In genomic region chr17:39913989-39914388, GRCh38 we compare ENCODE assay signal across 21 cellular contexts. TPM values are rescaled to one million over a fixed set of nuclear protein-coding genes. Genes with fewer than 3 reads are reported as not detected.
DNase-seq lines count a peak whose midpoint lies in the region; ATAC-seq, FAIRE-seq and TF ChIP-seq lines count a peak whose summit lies in the region.
"Had no signal": no experiment of that assay in that cellular context is flagged by ENCODE, and none has a peak within 500 bp of the region (broad histone marks: within the 10 kb centered on the region; RNA-seq: fewer than 3 reads in every experiment).

No MANE protein-coding gene starts in this region.

- H4K20me1 ChIP-seq in HepG2 (ENCODE audit: insufficient read depth, low read length), result no peaks in the 10 kb centered on the region
- H4K20me1 ChIP-seq: BLaER1 had no signal

- H3K4me1 ChIP-seq in HepG2 (ENCODE audit: insufficient read depth, low read length) (peaks cover 56% of the 10 kb centered on the region), psoas muscle (no peaks in the 10 kb centered on the region)

- peak overlapping the region; percentile 59 for H3K27ac Mint-ChIP-seq in activated CD4-positive, alpha-beta T cell treated with anti-CD3 and anti-CD28 coated beads, Interleukin-2, amount 10 ng/mL, durations not matched to agents 24 days and 14 days
- H3K27ac Mint-ChIP-seq in stimulated activated naive CD8-positive, alpha-beta T cell treated with anti-CD3 and anti-CD28 coated beads, Interleukin-15, Interleukin-2, amounts not matched to agents 100 ng/mL and 50 ng/mL, for 24 hours, result peak overlapping the region; percentile 28
- H3K27ac Mint-ChIP-seq: H9 had no signal

- H3K4me2 ChIP-seq in HepG2 (ENCODE audit: low read depth, low read length), result 0 out of 2 replicates have a peak overlapping the region, but pooled peaks have one; percentile 1
- H3K4me2 ChIP-seq: BLaER1 had no signal

- TF ChIP-seq CTCF in HepG2 (CRISPR knock-in tag; IDR thresholded peaks at IDR 0.05) (no peak), psoas muscle (IDR thresholded peaks at IDR 0.05) (no peak), GM13976 (IDR thresholded peaks at IDR 0.05; ENCODE audit: borderline replicate concordance, control extremely low read depth, extremely low read depth, insufficient read depth, missing control alignments) (no peak)

- H2AFZ ChIP-seq in HepG2 (ENCODE audit: low read length), result no peak overlapping the region

- DNase-seq in activated CD4-positive, alpha-beta T cell treated with anti-CD3 and anti-CD28 coated beads, Interleukin-2, amount 10 ng/mL, durations not matched to agents 24 days and 14 days, result no peak
- DNase-seq in activated CD4-positive, alpha-beta T cell treated with anti-CD3 and anti-CD28 coated beads, Interleukin-2, amount 50 U/mL, for 1 hour, result no peak
- no peak for DNase-seq in stimulated activated naive CD8-positive, alpha-beta T cell treated with anti-CD3 and anti-CD28 coated beads, Interleukin-15, Interleukin-2, amounts not matched to agents 100 U/mL and 50 U/mL, for 24 hours
- no peak for DNase-seq in HepG2 (ENCODE audit: low spot score)
- no peak for DNase-seq in psoas muscle
- no peak for DNase-seq in GM13976 (ENCODE audit: low spot score)
- DNase-seq: 8988T; CD4-positive, alpha-beta memory T cell; DMS153; DMS79; GDM1; H9 had no signal

- H3K4me3 ChIP-seq in HepG2 (replicated peaks in 1 of 3; ENCODE audit: insufficient read depth in 1 of 3, low read depth in 2 of 3, low read length in 3 of 3) (no peak overlapping the region), psoas muscle (no peak overlapping the region)
- H3K4me3 ChIP-seq: BLaER1 had no signal

- CTCF ChIA-PET in HepG2 (lab: Yijun Ruan, JAX; ENCODE audit: low intra/inter-chr PET ratio, low total read pairs), result no interaction called here

- POLR2A ChIA-PET in HepG2 (lab: Yijun Ruan, JAX), result no interaction called here

- BruUV-seq in HepG2 (replicated peaks; lab: Mats Ljungman, UMichigan), result no TSS peak

- peaks cover 22% of the 10 kb centered on the region for H3K4me1 Mint-ChIP-seq in activated CD4-positive, alpha-beta T cell treated with anti-CD3 and anti-CD28 coated beads, Interleukin-2, amount 10 ng/mL, durations not matched to agents 24 days and 14 days
- H3K4me1 Mint-ChIP-seq in stimulated activated naive CD8-positive, alpha-beta T cell treated with anti-CD3 and anti-CD28 coated beads, Interleukin-15, Interleukin-2, amounts not matched to agents 100 ng/mL and 50 ng/mL, for 24 hours (ENCODE audit: low read depth), result peaks cover 26% of the 10 kb centered on the region
- H3K4me1 Mint-ChIP-seq: CD14-positive monocyte had no signal

- H3K9me3 Mint-ChIP-seq in activated CD4-positive, alpha-beta T cell treated with anti-CD3 and anti-CD28 coated beads, Interleukin-2, amount 10 ng/mL, durations not matched to agents 24 days and 14 days, result no peaks in the 10 kb centered on the region
- no peaks in the 10 kb centered on the region for H3K9me3 Mint-ChIP-seq in stimulated activated naive CD8-positive, alpha-beta T cell treated with anti-CD3 and anti-CD28 coated beads, Interleukin-15, Interleukin-2, amounts not matched to agents 100 ng/mL and 50 ng/mL, for 24 hours
- H3K9me3 Mint-ChIP-seq: CD14-positive monocyte; CD4-positive, alpha-beta memory T cell; H9 had no signal

- H3K36me3 ChIP-seq in HepG2 (replicated peaks in 1 of 2; ENCODE audit: control insufficient read depth in 1 of 2, insufficient read depth in 2 of 2, low read length in 2 of 2) (no peaks in the 10 kb centered on the region; a peak in 1 of 5 replicates), psoas muscle (ENCODE audit: insufficient read depth in 1 of 2, low read depth in 1 of 2) (peaks cover 3 to 35% of the 10 kb centered on the region in 2 donors)

- in situ Hi-C loops in HepG2 (cut with HindIII; ENCODE audit: extremely low pct_ligation_motif_present, low pct_unique_long_range_greater_than_20kb), result no loop called here
- in situ Hi-C loops in GM13976 (cut with MboI; ENCODE audit: low sequenced_read_pairs, unreplicated experiment), result no loop called here

- TF ChIP-seq EP300 in HepG2 (IDR thresholded peaks at IDR 0.05; ENCODE audit: low read depth in 2 of 2, low read length in 2 of 2) (0 out of 4 replicates have a peak, but pooled peaks of 1 of the 2 experiments have one; percentile 31), HepG2 (CRISPR knock-in tag; IDR thresholded peaks at IDR 0.05; ENCODE audit: borderline replicate concordance) (no peak)

- no peaks in the 10 kb centered on the region for H3K27me3 Mint-ChIP-seq in activated CD4-positive, alpha-beta T cell treated with anti-CD3 and anti-CD28 coated beads, Interleukin-2, amount 10 ng/mL, durations not matched to agents 24 days and 14 days
- no peaks in the 10 kb centered on the region for H3K27me3 Mint-ChIP-seq in stimulated activated naive CD8-positive, alpha-beta T cell treated with anti-CD3 and anti-CD28 coated beads, Interleukin-15, Interleukin-2, amounts not matched to agents 100 ng/mL and 50 ng/mL, for 24 hours
- H3K27me3 Mint-ChIP-seq: CD4-positive, alpha-beta memory T cell had no signal

- FAIRE-seq in HepG2 (lab: Jason Lieb, UNC), result peak; percentile 78
- FAIRE-seq: GM19239, H1 had no signal

- no peak overlapping the region for H3K9ac ChIP-seq in HepG2 (ENCODE audit: insufficient read depth, low read depth, low read length)
- H3K9ac ChIP-seq: BLaER1 had no signal

- H3K79me2 ChIP-seq in HepG2 (ENCODE audit: insufficient read depth, low read length), result no peaks in the 10 kb centered on the region

- no peaks in the 10 kb centered on the region for H3K27me3 ChIP-seq in HepG2 (ENCODE audit: control insufficient read depth in 1 of 2, insufficient read depth in 2 of 2, low read length in 2 of 2)
- no peaks in the 10 kb centered on the region for H3K27me3 ChIP-seq in psoas muscle (ENCODE audit: insufficient read depth in 3 of 3, low read length in 2 of 3)
- H3K27me3 ChIP-seq: BLaER1 had no signal

- H3K27ac ChIP-seq in HepG2 (ENCODE audit: extremely low read length, insufficient read depth, low read length), result no peak overlapping the region
- no peak overlapping the region for H3K27ac ChIP-seq in psoas muscle
- H3K27ac ChIP-seq: BLaER1 had no signal

- H3K36me3 Mint-ChIP-seq in activated CD4-positive, alpha-beta T cell treated with anti-CD3 and anti-CD28 coated beads, Interleukin-2, amount 10 ng/mL, durations not matched to agents 24 days and 14 days (ENCODE audit: low read depth), result peaks cover 62% of the 10 kb centered on the region
- H3K36me3 Mint-ChIP-seq in stimulated activated naive CD8-positive, alpha-beta T cell treated with anti-CD3 and anti-CD28 coated beads, Interleukin-15, Interleukin-2, amounts not matched to agents 100 ng/mL and 50 ng/mL, for 24 hours (ENCODE audit: low read depth), result peaks cover 42% of the 10 kb centered on the region

- no peak for TF ChIP-seq RAD21 in HepG2 (CRISPR knock-in tag; IDR thresholded peaks at IDR 0.05)

- H3K9me3 ChIP-seq in HepG2 (ENCODE audit: low read length) (no peaks in the 10 kb centered on the region), psoas muscle (no peaks in the 10 kb centered on the region)
- H3K9me3 ChIP-seq: BLaER1 had no signal

- 33% methylated on average over 3 of the region's 3 CpGs for WGBS in HepG2 (ENCODE audit: low lambda C conversion rate)
- 91 to 96% (median 92%) methylated on average over 3 of the region's 3 CpGs for WGBS in psoas muscle, 3 donors

- no peak for ATAC-seq in stimulated activated naive CD8-positive, alpha-beta T cell treated with anti-CD3 and anti-CD28 coated beads, Interleukin-15, Interleukin-2, amounts not matched to agents 100 U/mL and 50 U/mL, for 24 hours
- ATAC-seq in HepG2, result no peak
- no peak for ATAC-seq in psoas muscle
- ATAC-seq in GM18517 (IDR thresholded peaks at IDR 0.05; ENCODE audit: unreplicated experiment), result no peak

- H3K4me3 Mint-ChIP-seq in activated CD4-positive, alpha-beta T cell treated with anti-CD3 and anti-CD28 coated beads, Interleukin-2, amount 10 ng/mL, durations not matched to agents 24 days and 14 days, result no peak overlapping the region
- H3K4me3 Mint-ChIP-seq in stimulated activated naive CD8-positive, alpha-beta T cell treated with anti-CD3 and anti-CD28 coated beads, Interleukin-15, Interleukin-2, amounts not matched to agents 100 ng/mL and 50 ng/mL, for 24 hours, result no peak overlapping the region
- H3K4me3 Mint-ChIP-seq: CD14-positive monocyte; CD4-positive, alpha-beta memory T cell; H9 had no signal

- intact Hi-C loops in activated CD4-positive, alpha-beta T cell treated with anti-CD3 and anti-CD28 coated beads, Interleukin-2, amount 10 ng/mL, durations not matched to agents 24 days and 14 days (cut with micrococcal nuclease), result no loop called here
- intact Hi-C loops in HepG2 (cut with micrococcal nuclease; ENCODE audit: unreplicated experiment), result no loop called here
- intact Hi-C loops in psoas muscle (cut with DNase I), result loop anchor here in 1 of 2 donors (2.0 kb wide), 1 partner anchor 71 kb away; no protein-coding TSS in a partner anchor

- TF ChIP-seq POLR2A in HepG2 (IDR thresholded peaks at IDR 0.05; ENCODE audit: insufficient read depth in 1 of 2, low read depth in 2 of 2, low read length in 2 of 2), result no peak

RNA-seq across cellular contexts. Expression of gene GSDMB, which starts 4.4 kb away (rescaled TPM):
- 22.1 and 22.7 TPM in 2 replicates for total RNA-seq in activated CD4-positive, alpha-beta T cell treated with anti-CD3 and anti-CD28 coated beads, Interleukin-2, amount 10 ng/mL, durations not matched to agents 24 days and 14 days
- total RNA-seq in HepG2 (2016; rRNA removed; fragmentation: Illumina TruSeq; extraction: Trizol) (0.70 and 3.3 TPM in 2 replicates), psoas muscle (1 to 10 TPM in 1 of 4 donors, under 1 TPM in 3; 0.54 to 3.6 (median 0.93) TPM)
- total RNA-seq in HepG2 (2016; cell fraction: cytosol; rRNA removed; fragmentation: Illumina TruSeq; extraction: Trizol; ENCODE audit: low read depth), result 0.44 and 0.51 TPM in 2 replicates
- total RNA-seq in HepG2 (2016; cell fraction: insoluble cytoplasmic fraction; rRNA removed; fragmentation: Illumina TruSeq; extraction: Trizol), result 0.76 and 2.9 TPM in 2 replicates
- total RNA-seq in HepG2 (2016; cell fraction: membrane; rRNA removed; fragmentation: Illumina TruSeq; extraction: Trizol), result 0.31 and 0.62 TPM in 2 replicates
- total RNA-seq in HepG2 (2016; cell fraction: nucleus; rRNA removed; fragmentation: Illumina TruSeq; extraction: Trizol), result 8.3 and 9.3 TPM in 2 replicates
- polyA plus RNA-seq in HepG2 (2011; rRNA removed) (30.4 and 39.4 TPM in 2 replicates), psoas muscle (1 to 10 TPM in 1 of 3 donors, under 1 TPM in 2; 0.77 to 1.1 (median 1.00) TPM)
- 3.7 and 4.3 TPM in 2 replicates for polyA plus RNA-seq in HepG2 (2011; cell fraction: cytosol; rRNA removed)
- polyA plus RNA-seq in HepG2 (2011; cell fraction: nucleus; rRNA removed), result 140 and 180 TPM in 2 replicates
- polyA plus RNA-seq in HepG2 (2012), result 36.5 and 54.8 TPM in 2 replicates
- polyA plus RNA-seq in HepG2 (2016; cell fraction: cytosol; fragmentation: Illumina TruSeq; extraction: Trizol; ENCODE audit: low read depth), result 0.33 and 0.52 TPM in 2 replicates
- 0.73 and 1.2 TPM in 2 replicates for polyA plus RNA-seq in HepG2 (2016; cell fraction: insoluble cytoplasmic fraction; fragmentation: Illumina TruSeq; extraction: Trizol; ENCODE audit: low read depth)
- 0.26 and 0.35 TPM in 2 replicates for polyA plus RNA-seq in HepG2 (2016; cell fraction: membrane; fragmentation: Illumina TruSeq; extraction: Trizol; ENCODE audit: low read depth)
- polyA plus RNA-seq in HepG2 (2016; cell fraction: nucleus; fragmentation: Illumina TruSeq; extraction: Trizol; ENCODE audit: insufficient read depth, low read depth), result 21.8 and 24.9 TPM in 2 replicates
- 4.9 and 23.3 TPM in 2 replicates for polyA minus RNA-seq in HepG2 (2011; rRNA and poly(A)+ RNA removed; ENCODE audit: low replicate concordance)
- 1.1 and 1.5 TPM in 2 replicates for polyA minus RNA-seq in HepG2 (2011; cell fraction: cytosol; rRNA and poly(A)+ RNA removed)
- polyA minus RNA-seq in HepG2 (2011; cell fraction: nucleus; rRNA and poly(A)+ RNA removed), result 42.0 and 56.2 TPM in 2 replicates
- polyA plus RNA-seq: CD14-positive monocyte had no signal

RNA-seq across cellular contexts. Expression of gene ORMDL3, which starts 13.4 kb away (rescaled TPM):
- 65.7 and 65.8 TPM in 2 replicates for total RNA-seq in activated CD4-positive, alpha-beta T cell treated with anti-CD3 and anti-CD28 coated beads, Interleukin-2, amount 10 ng/mL, durations not matched to agents 24 days and 14 days
- total RNA-seq in HepG2 (2016; rRNA removed; fragmentation: Illumina TruSeq; extraction: Trizol) (125 and 181 TPM in 2 replicates), psoas muscle (10 to 100 TPM; 16.9 to 25.1 (median 22.0) TPM)
- total RNA-seq in HepG2 (2016; cell fraction: cytosol; rRNA removed; fragmentation: Illumina TruSeq; extraction: Trizol; ENCODE audit: low read depth), result 52.8 and 58.2 TPM in 2 replicates
- 110 and 214 TPM in 2 replicates for total RNA-seq in HepG2 (2016; cell fraction: insoluble cytoplasmic fraction; rRNA removed; fragmentation: Illumina TruSeq; extraction: Trizol)
- total RNA-seq in HepG2 (2016; cell fraction: membrane; rRNA removed; fragmentation: Illumina TruSeq; extraction: Trizol), result 136 and 143 TPM in 2 replicates
- 112 and 134 TPM in 2 replicates for total RNA-seq in HepG2 (2016; cell fraction: nucleus; rRNA removed; fragmentation: Illumina TruSeq; extraction: Trizol)
- polyA plus RNA-seq in HepG2 (2011; rRNA removed) (384 and 546 TPM in 2 replicates), psoas muscle (10 to 100 TPM; 18.7 to 66.9 (median 23.6) TPM)
- 330 and 331 TPM in 2 replicates for polyA plus RNA-seq in HepG2 (2011; cell fraction: cytosol; rRNA removed)
- polyA plus RNA-seq in HepG2 (2011; cell fraction: nucleus; rRNA removed), result 319 and 431 TPM in 2 replicates
- polyA plus RNA-seq in HepG2 (2012), result 176 and 292 TPM in 2 replicates
- polyA plus RNA-seq in HepG2 (2016; cell fraction: cytosol; fragmentation: Illumina TruSeq; extraction: Trizol; ENCODE audit: low read depth), result 35.1 and 42.1 TPM in 2 replicates
- polyA plus RNA-seq in HepG2 (2016; cell fraction: insoluble cytoplasmic fraction; fragmentation: Illumina TruSeq; extraction: Trizol; ENCODE audit: low read depth), result 81.8 and 96.3 TPM in 2 replicates
- 72.9 and 81.6 TPM in 2 replicates for polyA plus RNA-seq in HepG2 (2016; cell fraction: membrane; fragmentation: Illumina TruSeq; extraction: Trizol; ENCODE audit: low read depth)
- 169 and 170 TPM in 2 replicates for polyA plus RNA-seq in HepG2 (2016; cell fraction: nucleus; fragmentation: Illumina TruSeq; extraction: Trizol; ENCODE audit: insufficient read depth, low read depth)
- polyA minus RNA-seq in HepG2 (2011; rRNA and poly(A)+ RNA removed; ENCODE audit: low replicate concordance), result 76.0 and 1,167 TPM in 2 replicates
- 115 and 192 TPM in 2 replicates for polyA minus RNA-seq in HepG2 (2011; cell fraction: cytosol; rRNA and poly(A)+ RNA removed)
- 79.2 and 94.6 TPM in 2 replicates for polyA minus RNA-seq in HepG2 (2011; cell fraction: nucleus; rRNA and poly(A)+ RNA removed)

RNA-seq across cellular contexts. Expression of gene LRRC3C, which starts 13.5 kb away (rescaled TPM):
- not detected in 2 replicates for total RNA-seq in activated CD4-positive, alpha-beta T cell treated with anti-CD3 and anti-CD28 coated beads, Interleukin-2, amount 10 ng/mL, durations not matched to agents 24 days and 14 days
- not detected in 2 replicates for total RNA-seq in HepG2 (2016; rRNA removed; fragmentation: Illumina TruSeq; extraction: Trizol)
- total RNA-seq in HepG2 (2016; cell fraction: cytosol; rRNA removed; fragmentation: Illumina TruSeq; extraction: Trizol; ENCODE audit: low read depth), result not detected in 2 replicates
- total RNA-seq in HepG2 (2016; cell fraction: insoluble cytoplasmic fraction; rRNA removed; fragmentation: Illumina TruSeq; extraction: Trizol), result not detected in 2 replicates
- not detected in 2 replicates for total RNA-seq in HepG2 (2016; cell fraction: membrane; rRNA removed; fragmentation: Illumina TruSeq; extraction: Trizol)
- not detected in 2 replicates for total RNA-seq in HepG2 (2016; cell fraction: nucleus; rRNA removed; fragmentation: Illumina TruSeq; extraction: Trizol)
- 0.10 and 0.17 TPM in 2 replicates for polyA plus RNA-seq in HepG2 (2011; rRNA removed)
- 0.11 TPM in 1 of 2 replicates, not detected in the other for polyA plus RNA-seq in HepG2 (2011; cell fraction: cytosol; rRNA removed)
- not detected in 2 replicates for polyA plus RNA-seq in HepG2 (2011; cell fraction: nucleus; rRNA removed)
- not detected in 2 replicates for polyA plus RNA-seq in HepG2 (2012)
- polyA plus RNA-seq in HepG2 (2016; cell fraction: cytosol; fragmentation: Illumina TruSeq; extraction: Trizol; ENCODE audit: low read depth), result not detected in 2 replicates
- not detected in 2 replicates for polyA plus RNA-seq in HepG2 (2016; cell fraction: insoluble cytoplasmic fraction; fragmentation: Illumina TruSeq; extraction: Trizol; ENCODE audit: low read depth)
- polyA plus RNA-seq in HepG2 (2016; cell fraction: membrane; fragmentation: Illumina TruSeq; extraction: Trizol; ENCODE audit: low read depth), result not detected in 2 replicates
- polyA plus RNA-seq in HepG2 (2016; cell fraction: nucleus; fragmentation: Illumina TruSeq; extraction: Trizol; ENCODE audit: insufficient read depth, low read depth), result not detected in 2 replicates
- polyA minus RNA-seq in HepG2 (2011; rRNA and poly(A)+ RNA removed; ENCODE audit: low replicate concordance), result 0.24 TPM in 1 of 2 replicates, not detected in the other
- polyA minus RNA-seq in HepG2 (2011; cell fraction: cytosol; rRNA and poly(A)+ RNA removed), result not detected in 2 replicates
- not detected in 2 replicates for polyA minus RNA-seq in HepG2 (2011; cell fraction: nucleus; rRNA and poly(A)+ RNA removed)
- not detected for total RNA-seq in psoas muscle
- under 1 TPM in 1 of 3 donors, not detected in 2; 0.04 TPM for polyA plus RNA-seq in psoas muscle
- total RNA-seq: A673; CD4-positive, alpha-beta memory T cell; Daoy; H1; H9 had no signal
- polyA plus RNA-seq: AG04450; CD14-positive monocyte; CD4-positive, alpha-beta memory T cell; H1 had no signal

RNA-seq across cellular contexts. Expression of gene ZPBP2, which starts 46.0 kb away (rescaled TPM):
- total RNA-seq in activated CD4-positive, alpha-beta T cell treated with anti-CD3 and anti-CD28 coated beads, Interleukin-2, amount 10 ng/mL, durations not matched to agents 24 days and 14 days, result not detected in 2 replicates
- total RNA-seq in HepG2 (2016; rRNA removed; fragmentation: Illumina TruSeq; extraction: Trizol), result not detected in 2 replicates
- not detected in 2 replicates for total RNA-seq in HepG2 (2016; cell fraction: cytosol; rRNA removed; fragmentation: Illumina TruSeq; extraction: Trizol; ENCODE audit: low read depth)
- not detected in 2 replicates for total RNA-seq in HepG2 (2016; cell fraction: insoluble cytoplasmic fraction; rRNA removed; fragmentation: Illumina TruSeq; extraction: Trizol)
- not detected in 2 replicates for total RNA-seq in HepG2 (2016; cell fraction: membrane; rRNA removed; fragmentation: Illumina TruSeq; extraction: Trizol)
- not detected in 2 replicates for total RNA-seq in HepG2 (2016; cell fraction: nucleus; rRNA removed; fragmentation: Illumina TruSeq; extraction: Trizol)
- not detected in 2 replicates for polyA plus RNA-seq in HepG2 (2011; rRNA removed)
- polyA plus RNA-seq in HepG2 (2011; cell fraction: cytosol; rRNA removed), result not detected in 2 replicates
- not detected in 2 replicates for polyA plus RNA-seq in HepG2 (2011; cell fraction: nucleus; rRNA removed)
- not detected in 2 replicates for polyA plus RNA-seq in HepG2 (2012)
- polyA plus RNA-seq in HepG2 (2016; cell fraction: cytosol; fragmentation: Illumina TruSeq; extraction: Trizol; ENCODE audit: low read depth), result not detected in 2 replicates
- not detected in 2 replicates for polyA plus RNA-seq in HepG2 (2016; cell fraction: insoluble cytoplasmic fraction; fragmentation: Illumina TruSeq; extraction: Trizol; ENCODE audit: low read depth)
- polyA plus RNA-seq in HepG2 (2016; cell fraction: membrane; fragmentation: Illumina TruSeq; extraction: Trizol; ENCODE audit: low read depth), result not detected in 2 replicates
- not detected in 2 replicates for polyA plus RNA-seq in HepG2 (2016; cell fraction: nucleus; fragmentation: Illumina TruSeq; extraction: Trizol; ENCODE audit: insufficient read depth, low read depth)
- not detected in 2 replicates for polyA minus RNA-seq in HepG2 (2011; rRNA and poly(A)+ RNA removed; ENCODE audit: low replicate concordance)
- not detected in 2 replicates for polyA minus RNA-seq in HepG2 (2011; cell fraction: cytosol; rRNA and poly(A)+ RNA removed)
- polyA minus RNA-seq in HepG2 (2011; cell fraction: nucleus; rRNA and poly(A)+ RNA removed), result not detected in 2 replicates
- total RNA-seq in psoas muscle, result not detected
- not detected for polyA plus RNA-seq in psoas muscle
- total RNA-seq: A673, Daoy, H1, H9 had no signal
- polyA plus RNA-seq: AG04450, CD14-positive monocyte, H1 had no signal

RNA-seq across cellular contexts. Expression of gene GSDMA, which starts 48.8 kb away (rescaled TPM):
- 0.69 and 0.84 TPM in 2 replicates for total RNA-seq in activated CD4-positive, alpha-beta T cell treated with anti-CD3 and anti-CD28 coated beads, Interleukin-2, amount 10 ng/mL, durations not matched to agents 24 days and 14 days
- total RNA-seq in HepG2 (2016; rRNA removed; fragmentation: Illumina TruSeq; extraction: Trizol) (not detected in 2 replicates), psoas muscle (under 1 TPM in 2 of 4 donors, not detected in 2; 0.24 to 0.32 TPM)
- not detected in 2 replicates for total RNA-seq in HepG2 (2016; cell fraction: cytosol; rRNA removed; fragmentation: Illumina TruSeq; extraction: Trizol; ENCODE audit: low read depth)
- total RNA-seq in HepG2 (2016; cell fraction: insoluble cytoplasmic fraction; rRNA removed; fragmentation: Illumina TruSeq; extraction: Trizol), result not detected in 2 replicates
- total RNA-seq in HepG2 (2016; cell fraction: membrane; rRNA removed; fragmentation: Illumina TruSeq; extraction: Trizol), result not detected in 2 replicates
- not detected in 2 replicates for total RNA-seq in HepG2 (2016; cell fraction: nucleus; rRNA removed; fragmentation: Illumina TruSeq; extraction: Trizol)
- polyA plus RNA-seq in HepG2 (2011; rRNA removed) (0.07 TPM in 1 of 2 replicates, not detected in the other), psoas muscle (under 1 TPM in 2 of 3 donors, not detected in 1; 0.03 to 0.06 TPM)
- 0.08 TPM in 1 of 2 replicates, not detected in the other for polyA plus RNA-seq in HepG2 (2011; cell fraction: cytosol; rRNA removed)
- polyA plus RNA-seq in HepG2 (2011; cell fraction: nucleus; rRNA removed), result not detected in 2 replicates
- polyA plus RNA-seq in HepG2 (2012), result not detected in 2 replicates
- polyA plus RNA-seq in HepG2 (2016; cell fraction: cytosol; fragmentation: Illumina TruSeq; extraction: Trizol; ENCODE audit: low read depth), result not detected in 2 replicates
- not detected in 2 replicates for polyA plus RNA-seq in HepG2 (2016; cell fraction: insoluble cytoplasmic fraction; fragmentation: Illumina TruSeq; extraction: Trizol; ENCODE audit: low read depth)
- polyA plus RNA-seq in HepG2 (2016; cell fraction: membrane; fragmentation: Illumina TruSeq; extraction: Trizol; ENCODE audit: low read depth), result not detected in 2 replicates
- not detected in 2 replicates for polyA plus RNA-seq in HepG2 (2016; cell fraction: nucleus; fragmentation: Illumina TruSeq; extraction: Trizol; ENCODE audit: insufficient read depth, low read depth)
- not detected in 2 replicates for polyA minus RNA-seq in HepG2 (2011; rRNA and poly(A)+ RNA removed; ENCODE audit: low replicate concordance)
- not detected in 2 replicates for polyA minus RNA-seq in HepG2 (2011; cell fraction: cytosol; rRNA and poly(A)+ RNA removed)
- polyA minus RNA-seq in HepG2 (2011; cell fraction: nucleus; rRNA and poly(A)+ RNA removed), result not detected in 2 replicates
- total RNA-seq: A673, Daoy, H1, H9 had no signal
- polyA plus RNA-seq: AG04450, CD14-positive monocyte had no signal
